ENCODE assay signal across 20 cellular contexts in the genomic region with DNA sequence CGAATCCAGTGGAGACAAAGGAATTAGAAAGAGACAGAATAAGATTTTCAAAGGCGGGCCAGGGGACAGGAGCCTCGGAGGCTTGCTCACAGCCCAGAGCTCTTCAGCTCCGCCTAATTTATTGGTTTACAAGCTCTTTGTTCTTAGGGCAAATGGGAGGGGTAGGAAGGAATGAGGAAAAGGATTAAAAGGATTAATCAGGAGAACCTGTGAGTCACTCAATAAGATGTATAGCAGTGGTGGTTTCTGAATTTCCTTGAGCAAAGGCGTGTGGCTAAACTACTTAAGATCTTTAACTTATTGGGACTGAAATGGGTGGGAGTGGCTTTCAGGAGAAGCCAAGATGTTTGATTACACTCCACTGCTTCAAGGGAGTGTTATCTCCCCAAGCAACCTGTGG.
DNase-seq lines count a peak whose midpoint lies in the region; ATAC-seq and TF ChIP-seq lines count a peak whose summit lies in the region.
"Had no signal": no experiment of that assay in that cellular context is flagged by ENCODE, and none has a peak within 500 bp of the region (broad histone marks: within the 10 kb centered on the region; RNA-seq: fewer than 3 reads in every experiment).

No MANE protein-coding gene starts in this region.

- no peaks in the 10 kb centered on the region for H3K9me3 ChIP-seq in RWPE2 (ENCODE audit: severe bottlenecking)
- H3K9me3 ChIP-seq: Caco-2, SK-N-SH had no signal

- H3K27ac ChIP-seq in RWPE2 (ENCODE audit: poor library complexity, severe bottlenecking) (peak overlapping the region; percentile 45), urinary bladder (ENCODE audit: low read depth) (peak overlapping the region; percentile 2)
- H3K27ac ChIP-seq: HL-60 had no signal

- peaks cover 9% of the 10 kb centered on the region for H3K4me1 ChIP-seq in RWPE2 (ENCODE audit: insufficient read depth, poor library complexity, severe bottlenecking)
- H3K4me1 ChIP-seq in urinary bladder (ENCODE audit: insufficient read depth), result no peaks in the 10 kb centered on the region
- H3K4me1 ChIP-seq: Caco-2 had no signal

- no peak overlapping the region for H3K4me3 ChIP-seq in RWPE2 (ENCODE audit: severe bottlenecking)
- H3K4me3 ChIP-seq in urinary bladder (ENCODE audit: low read depth, low read length), result no peak overlapping the region
- H3K4me3 ChIP-seq: K562 had no signal

- DNase-seq in LoVo (ENCODE audit: low spot score) (peak; percentile 0), RWPE2 (ENCODE audit: low spot score) (no peak), iris pigment epithelial cell (ENCODE audit: low read depth) (peak; percentile 4)
- DNase-seq: Caco-2; CD4-positive, CD25-positive, alpha-beta regulatory T cell; EL; HFFc6; NCI-H1417 treated with DMSO at 0.1 percent for 48 hours; NCI-H2029; NCI-H2171; NCI-H446; NCI-H69; Right ventricle myocardium superior; SK-N-SH had no signal

- ATAC-seq in RWPE2 (ENCODE audit: low read depth) (peak; percentile 79), HG02798 (IDR thresholded peaks at IDR 0.05; ENCODE audit: poor library complexity, unreplicated experiment) (no peak), HG03159 (IDR thresholded peaks at IDR 0.05; ENCODE audit: unreplicated experiment) (no peak), GM18498 (IDR thresholded peaks at IDR 0.05; ENCODE audit: unreplicated experiment) (no peak)
- ATAC-seq: K562 had no signal

- 53% methylated on average over 5 of the region's 5 CpGs for WGBS in urinary bladder

- H3K36me3 ChIP-seq in RWPE2 (ENCODE audit: low read depth) (no peaks in the 10 kb centered on the region), urinary bladder (ENCODE audit: insufficient read depth) (no peaks in the 10 kb centered on the region)

- no peaks in the 10 kb centered on the region for H3K27me3 ChIP-seq in RWPE2 (ENCODE audit: insufficient read depth, poor library complexity, severe bottlenecking)

- no peak for TF ChIP-seq CTCF in RWPE2 (IDR thresholded peaks at IDR 0.05; ENCODE audit: poor library complexity, severe bottlenecking)
